ENCODE assay signal across 1 cellular context in genomic region chr1:204506091-204506968, GRCh38.
TF ChIP-seq lines count a peak whose summit lies in the region.

No MANE protein-coding gene starts in this region.

TF ChIP-seq in IMR-90, 13 proteins besides CTCF, POLR2A, EP300 and RAD21:
- no peak for TF ChIP-seq MAZ (IDR thresholded peaks at IDR 0.05; ENCODE audit: borderline replicate concordance, low read depth, low read length)
- TF ChIP-seq RFX5 (IDR thresholded peaks at IDR 0.05; ENCODE audit: low read depth, low read length) = no peak
- TF ChIP-seq SMC3 (IDR thresholded peaks at IDR 0.05; ENCODE audit: low read depth, low read length) = no peak
- TF ChIP-seq ELK1 (IDR thresholded peaks at IDR 0.05; ENCODE audit: borderline replicate concordance, low read depth, low read length) = no peak
- TF ChIP-seq MAFK (IDR thresholded peaks at IDR 0.05; ENCODE audit: low read depth, low read length) = peak; percentile 46; the same call in 1 of the 2 replicates
- no peak for TF ChIP-seq MXI1 (IDR thresholded peaks at IDR 0.05; ENCODE audit: borderline replicate concordance, low read depth, low read length)
- peak; percentile 95 for TF ChIP-seq FOS (IDR thresholded peaks at IDR 0.05; ENCODE audit: low read depth, low read length)
- TF ChIP-seq NFE2L2 (IDR thresholded peaks at IDR 0.05; ENCODE audit: low read depth, low read length) = no peak
- TF ChIP-seq BHLHE40 (IDR thresholded peaks at IDR 0.05; ENCODE audit: low read depth, low read length) = no peak
- no peak for TF ChIP-seq USF2 (IDR thresholded peaks at IDR 0.05; ENCODE audit: low read depth, low read length)
- no peak; the same call in 1 of the 2 replicates for TF ChIP-seq CHD1 (IDR thresholded peaks at IDR 0.05; ENCODE audit: low read depth, low read length)
